In the genomic region with DNA sequence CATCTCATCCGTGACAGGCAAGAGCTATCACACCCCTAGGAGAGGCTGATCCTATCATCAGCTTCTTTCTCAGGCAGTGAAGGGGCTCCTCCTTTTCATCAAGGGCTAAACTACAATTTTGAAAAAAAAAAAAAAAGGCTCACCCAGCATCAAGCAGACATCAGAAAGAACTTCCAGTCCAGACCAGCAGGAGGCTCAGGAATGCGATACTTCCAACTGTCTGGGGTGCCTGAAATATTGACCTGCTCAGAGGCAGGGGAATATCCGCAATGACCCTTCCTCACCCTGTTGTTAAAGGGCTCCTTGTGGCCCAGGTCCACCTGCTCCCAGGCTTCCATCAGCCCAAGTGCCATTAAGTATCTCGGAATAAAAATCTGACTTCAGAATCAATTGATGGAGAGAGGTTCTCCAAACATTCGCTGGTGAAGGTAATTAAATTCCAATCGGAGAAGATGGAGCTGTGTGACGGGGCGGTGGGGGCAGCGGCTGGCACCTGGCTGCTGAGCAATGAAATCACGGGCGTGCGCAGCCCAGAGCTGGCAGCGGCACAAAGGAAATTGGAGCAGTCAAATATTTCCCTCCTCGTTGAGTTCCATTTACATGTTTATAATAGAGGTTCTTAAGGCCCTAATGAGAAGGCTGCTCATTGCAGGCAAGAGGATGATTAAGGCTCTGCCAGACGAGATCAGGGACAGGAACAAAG, we compare ENCODE assay signal across 10 cellular contexts.
DNase-seq lines count a peak whose midpoint lies in the region; TF ChIP-seq lines count a peak whose summit lies in the region.
"Had no signal": no experiment of that assay in that cellular context is flagged by ENCODE, and none has a peak within 500 bp of the region (broad histone marks: within the 10 kb centered on the region; RNA-seq: fewer than 3 reads in every experiment).

No MANE protein-coding gene starts in this region.

- peaks cover 57% of the 10 kb centered on the region for H3K4me1 Mint-ChIP-seq in brain
- no peaks in the 10 kb centered on the region for H3K4me1 Mint-ChIP-seq in activated T-helper 2 cell treated with anti-CD3 and anti-CD28 coated beads, Interferon-gamma antibody, Interleukin-2, Interleukin-4, amounts not matched to agents 10 μg/mL and 5 μg/mL and 100 μg/mL, durations not matched to agents 14 hours and 24 hours and 36 hours (ENCODE audit: low read depth)

- H3K4me3 Mint-ChIP-seq in brain: peak overlapping the region in 2 of 5 experiments; percentile 25 to 35
- H3K4me3 Mint-ChIP-seq in activated T-helper 2 cell treated with anti-CD3 and anti-CD28 coated beads, Interferon-gamma antibody, Interleukin-2, Interleukin-4, amounts not matched to agents 10 μg/mL and 5 μg/mL and 100 μg/mL, durations not matched to agents 14 hours and 24 hours and 36 hours (ENCODE audit: low read depth): no peak overlapping the region

- no peaks in the 10 kb centered on the region for H4K20me1 ChIP-seq in osteoblast (ENCODE audit: insufficient read depth, low read length)

- no peaks in the 10 kb centered on the region for H3K36me3 Mint-ChIP-seq in brain
- H3K36me3 Mint-ChIP-seq in activated T-helper 2 cell treated with anti-CD3 and anti-CD28 coated beads, Interferon-gamma antibody, Interleukin-2, Interleukin-4, amounts not matched to agents 10 μg/mL and 5 μg/mL and 100 μg/mL, durations not matched to agents 14 hours and 24 hours and 36 hours (ENCODE audit: low read depth): no peaks in the 10 kb centered on the region

- H3K4me3 ChIP-seq in GM12864 (ENCODE audit: low read depth, low read length) (no peak overlapping the region), osteoblast (ENCODE audit: insufficient read depth, low read length) (no peak overlapping the region)

- peaks cover 11% of the 10 kb centered on the region for H3K27me3 ChIP-seq in osteoblast (ENCODE audit: insufficient read depth, low read length)

- no peaks in the 10 kb centered on the region for H3K9me3 ChIP-seq in osteoblast (ENCODE audit: low read depth, low read length)

- TF ChIP-seq CTCF in GM12864 (IDR thresholded peaks at IDR 0.05; ENCODE audit: low read depth, low read length, missing control alignments): peak; percentile 43
- TF ChIP-seq CTCF in brain (conservative IDR thresholded peaks at IDR 0.05): peak in 1 of 2 experiments; percentile 19
- TF ChIP-seq CTCF in osteoblast (IDR thresholded peaks at IDR 0.05; ENCODE audit: extremely low read depth, low read depth, low read length): peak; percentile 53

- peak overlapping the region; percentile 47 to 90 (median 84) for H3K27ac Mint-ChIP-seq in brain
- H3K27ac Mint-ChIP-seq in activated T-helper 2 cell treated with anti-CD3 and anti-CD28 coated beads, Interferon-gamma antibody, Interleukin-2, Interleukin-4, amounts not matched to agents 10 μg/mL and 5 μg/mL and 100 μg/mL, durations not matched to agents 14 hours and 24 hours and 36 hours: no peak overlapping the region

- H3K36me3 ChIP-seq in osteoblast (ENCODE audit: insufficient read depth, low read length): no peaks in the 10 kb centered on the region

- H3K27ac ChIP-seq in osteoblast (ENCODE audit: low read depth, low read length): no peak overlapping the region

- H3K4me2 ChIP-seq in osteoblast (ENCODE audit: insufficient read depth, low read length): no peak overlapping the region

- no peaks in the 10 kb centered on the region for H3K4me1 ChIP-seq in osteoblast (ENCODE audit: insufficient read depth, low read length)

- peaks cover 10% of the 10 kb centered on the region for H3K27me3 Mint-ChIP-seq in brain
- no peaks in the 10 kb centered on the region for H3K27me3 Mint-ChIP-seq in activated T-helper 2 cell treated with anti-CD3 and anti-CD28 coated beads, Interferon-gamma antibody, Interleukin-2, Interleukin-4, amounts not matched to agents 10 μg/mL and 5 μg/mL and 100 μg/mL, durations not matched to agents 14 hours and 24 hours and 36 hours (ENCODE audit: low read depth)

- no peak for DNase-seq in GM12864 (ENCODE audit: low read depth)
- peak; percentile 81 for DNase-seq in NCI-H2029 treated with DMSO at 0.1 percent for 48 hours (lab: John Stamatoyannopoulos, UW)
- peak; percentile 87 for DNase-seq in osteoblast (ENCODE audit: insufficient read length, low spot score, missing footprints)
- no peak for DNase-seq in activated T-helper 2 cell treated with anti-CD3 and anti-CD28 coated beads, Interferon-gamma antibody, Interleukin-2, Interleukin-4, amounts not matched to agents 10 μg/mL and 5 μg/mL and 100 μg/mL, durations not matched to agents 14 hours and 24 hours and 36 hours (ENCODE audit: low spot score)
- DNase-seq in posterior vena cava (ENCODE audit: low spot score): no peak
- DNase-seq in germinal center (ENCODE audit: low spot score): no peak
- DNase-seq: activated T-cell treated with anti-CD3 and anti-CD28 coated beads, Interleukin-2, amount 50 U/mL, for 1 hour; SIG-M5; stimulated activated CD8-positive, alpha-beta memory T cell treated with anti-CD3 and anti-CD28 coated beads, Interleukin-4, amount 100 ng/mL, for 48 hours had no signal

- H3K9me3 Mint-ChIP-seq in brain: peaks cover 0 to 5% (median 0%) of the 10 kb centered on the region in 5 experiments
- no peaks in the 10 kb centered on the region for H3K9me3 Mint-ChIP-seq in activated T-helper 2 cell treated with anti-CD3 and anti-CD28 coated beads, Interferon-gamma antibody, Interleukin-2, Interleukin-4, amounts not matched to agents 10 μg/mL and 5 μg/mL and 100 μg/mL, durations not matched to agents 14 hours and 24 hours and 36 hours

- H3K79me2 ChIP-seq in osteoblast (ENCODE audit: insufficient read depth, low read length): no peaks in the 10 kb centered on the region

- intact Hi-C loops in activated T-helper 2 cell treated with anti-CD3 and anti-CD28 coated beads, Interferon-gamma antibody, Interleukin-2, Interleukin-4, amounts not matched to agents 10 μg/mL and 5 μg/mL and 100 μg/mL, durations not matched to agents 14 hours and 24 hours and 36 hours (cut with micrococcal nuclease): no loop called here
- intact Hi-C loops in posterior vena cava (cut with DNase I): no loop called here

- no peak overlapping the region for H2AFZ ChIP-seq in osteoblast (ENCODE audit: low read length)

Comparison
In these comparisons a context has a peak if more than half of its experiments do, and no peak if none do; other contexts are left out.
1. DNase-seq: peak in NCI-H2029 treated with DMSO at 0.1 percent for 48 hours (single experiment) and osteoblast (single experiment); none in GM12864 (single experiment), activated T-helper 2 cell treated with anti-CD3 and anti-CD28 coated beads, Interferon-gamma antibody, Interleukin-2, Interleukin-4, amounts not matched to agents 10 μg/mL and 5 μg/mL and 100 μg/mL, durations not matched to agents 14 hours and 24 hours and 36 hours (single experiment), posterior vena cava (single experiment) and germinal center (single experiment).